19 cellular contexts compared by ENCODE assay signal in genomic region chr2:70957838-70958237, GRCh38. TPM values are rescaled to one million over a fixed set of nuclear protein-coding genes. Genes with fewer than 3 reads are reported as not detected.
DNase-seq lines count a peak whose midpoint lies in the region; ATAC-seq and TF ChIP-seq lines count a peak whose summit lies in the region.
"Had no signal": no experiment of that assay in that cellular context is flagged by ENCODE, and none has a peak within 500 bp of the region (broad histone marks: within the 10 kb centered on the region; RNA-seq: fewer than 3 reads in every experiment).

No MANE protein-coding gene starts in this region.

- 84% methylated on average over 6 of the region's 6 CpGs for WGBS in esophagus muscularis mucosa

- no peak for TF ChIP-seq EP300 in esophagus muscularis mucosa (IDR thresholded peaks at IDR 0.05)

- H3K27me3 Mint-ChIP-seq in activated CD8-positive, alpha-beta T cell treated with anti-CD3 and anti-CD28 coated beads, Interleukin-2, amount 10 ng/mL, durations not matched to agents 7 days and 5 days (ENCODE audit: low read depth): peaks cover 24% of the 10 kb centered on the region
- peaks cover 10 to 13% (median 11%) of the 10 kb centered on the region in 3 donors for H3K27me3 Mint-ChIP-seq in immature natural killer cell (ENCODE audit: low read depth in 3 of 3)

- H3K4me3 ChIP-seq in BLaER1 treated with 17β-estradiol and CSF1 and Interleukin-3, amounts not matched to agents 10 nM and 100 nM: no peak overlapping the region
- no peak overlapping the region for H3K4me3 ChIP-seq in esophagus muscularis mucosa
- H3K4me3 ChIP-seq: MG63, Peyer's patch had no signal

- POLR2A ChIA-PET in activated CD8-positive, alpha-beta T cell treated with anti-CD3 and anti-CD28 coated beads, Interleukin-2, amount 10 ng/mL, durations not matched to agents 7 days and 5 days (lab: Charles Lee): no interaction called here

- DNase-seq in AG20443 (ENCODE audit: low spot score): peak; percentile 1
- DNase-seq in esophagus muscularis mucosa (ENCODE audit: extremely low spot score): peak; percentile 66
- DNase-seq in mucosa of gallbladder (ENCODE audit: low spot score): peak; percentile 63
- no peak for DNase-seq in foreskin keratinocyte
- DNase-seq in activated CD8-positive, alpha-beta T cell treated with anti-CD3 and anti-CD28 coated beads, Interleukin-2, amount 10 ng/mL, durations not matched to agents 7 days and 5 days: no peak
- no peak for DNase-seq in immature natural killer cell
- no peak for DNase-seq in DMS53 (lab: John Stamatoyannopoulos, UW)
- DNase-seq: BE2C, GOT3, HFFc6, MG63, NCI-H1105, NCI-H187, NCI-H446, NCI-H774, Right ventricle myocardium superior had no signal

- no peak for TF ChIP-seq POLR2A in esophagus muscularis mucosa (IDR thresholded peaks at IDR 0.05; ENCODE audit: low read depth)

- peaks cover 24% of the 10 kb centered on the region for H3K4me1 Mint-ChIP-seq in activated CD8-positive, alpha-beta T cell treated with anti-CD3 and anti-CD28 coated beads, Interleukin-2, amount 10 ng/mL, durations not matched to agents 7 days and 5 days (ENCODE audit: low read depth)
- H3K4me1 Mint-ChIP-seq in immature natural killer cell: peaks cover 11 to 13% of the 10 kb centered on the region in 2 donors

- no peaks in the 10 kb centered on the region for H4K20me1 ChIP-seq in BLaER1 treated with 17β-estradiol and CSF1 and Interleukin-3, amounts not matched to agents 10 nM and 100 nM

- peak overlapping the region; percentile 40 to 73 (median 65) for H3K4me2 ChIP-seq in BLaER1 treated with 17β-estradiol and CSF1 and Interleukin-3, amounts not matched to agents 10 nM and 100 nM
- H3K4me2 ChIP-seq: KMS-11 had no signal

- no peaks in the 10 kb centered on the region for H3K27me3 ChIP-seq in BLaER1 treated with 17β-estradiol and CSF1 and Interleukin-3, amounts not matched to agents 10 nM and 100 nM
- peaks cover 0 to 67% (median 2%) of the 10 kb centered on the region in 4 donors for H3K27me3 ChIP-seq in esophagus muscularis mucosa
- peaks cover 45% of the 10 kb centered on the region for H3K27me3 ChIP-seq in foreskin keratinocyte
- H3K27me3 ChIP-seq: BE2C, Peyer's patch had no signal

- no peak overlapping the region for H3K27ac Mint-ChIP-seq in activated CD8-positive, alpha-beta T cell treated with anti-CD3 and anti-CD28 coated beads, Interleukin-2, amount 10 ng/mL, durations not matched to agents 7 days and 5 days
- H3K27ac Mint-ChIP-seq in immature natural killer cell: no peak overlapping the region
- H3K27ac Mint-ChIP-seq: HFFc6 had no signal

- ATAC-seq in foreskin keratinocyte: no peak
- ATAC-seq in activated CD8-positive, alpha-beta T cell treated with anti-CD3 and anti-CD28 coated beads, Interleukin-2, amount 10 ng/mL, durations not matched to agents 7 days and 5 days: no peak

- peaks cover 13 to 31% (median 21%) of the 10 kb centered on the region in 10 experiments for H3K4me1 ChIP-seq in BLaER1 treated with 17β-estradiol and CSF1 and Interleukin-3, amounts not matched to agents 10 nM and 100 nM
- no peaks in the 10 kb centered on the region for H3K4me1 ChIP-seq in esophagus muscularis mucosa
- H3K4me1 ChIP-seq in foreskin keratinocyte: no peaks in the 10 kb centered on the region
- H3K4me1 ChIP-seq: BE2C, Peyer's patch had no signal

- H3K27ac ChIP-seq in BLaER1 treated with 17β-estradiol and CSF1 and Interleukin-3, amounts not matched to agents 10 nM and 100 nM: peak overlapping the region in 6 of 11 experiments; percentile 26 to 60 (median 48); a peak in 5 of 22 replicates
- no peak overlapping the region for H3K27ac ChIP-seq in esophagus muscularis mucosa (replicated peaks in 1 of 4)
- H3K27ac ChIP-seq in foreskin keratinocyte: no peak overlapping the region
- H3K27ac ChIP-seq: KMS-11, Peyer's patch had no signal

- H3K9me3 Mint-ChIP-seq in activated CD8-positive, alpha-beta T cell treated with anti-CD3 and anti-CD28 coated beads, Interleukin-2, amount 10 ng/mL, durations not matched to agents 7 days and 5 days (ENCODE audit: insufficient read depth): no peaks in the 10 kb centered on the region
- H3K9me3 Mint-ChIP-seq in immature natural killer cell: no peaks in the 10 kb centered on the region
- H3K9me3 Mint-ChIP-seq: HFFc6 had no signal

- intact Hi-C loops in esophagus muscularis mucosa (cut with DNase I): no loop called here

- no peaks in the 10 kb centered on the region for H3K36me3 Mint-ChIP-seq in activated CD8-positive, alpha-beta T cell treated with anti-CD3 and anti-CD28 coated beads, Interleukin-2, amount 10 ng/mL, durations not matched to agents 7 days and 5 days (ENCODE audit: low read depth)
- peaks cover 0 to 3% (median 0%) of the 10 kb centered on the region in 3 donors for H3K36me3 Mint-ChIP-seq in immature natural killer cell

- H3K4me3 Mint-ChIP-seq in activated CD8-positive, alpha-beta T cell treated with anti-CD3 and anti-CD28 coated beads, Interleukin-2, amount 10 ng/mL, durations not matched to agents 7 days and 5 days: no peak overlapping the region
- no peak overlapping the region for H3K4me3 Mint-ChIP-seq in immature natural killer cell
- H3K4me3 Mint-ChIP-seq: HFFc6 had no signal

- H3K9me3 ChIP-seq in BLaER1 treated with 17β-estradiol and CSF1 and Interleukin-3, amounts not matched to agents 10 nM and 100 nM (replicated peaks in 1 of 11): no peaks in the 10 kb centered on the region
- H3K9me3 ChIP-seq in esophagus muscularis mucosa: no peaks in the 10 kb centered on the region
- H3K9me3 ChIP-seq: BE2C, MG63, Peyer's patch had no signal

- no peaks in the 10 kb centered on the region for H3K36me3 ChIP-seq in BLaER1 treated with 17β-estradiol and CSF1 and Interleukin-3, amounts not matched to agents 10 nM and 100 nM
- H3K36me3 ChIP-seq in esophagus muscularis mucosa: no peaks in the 10 kb centered on the region
- H3K36me3 ChIP-seq: BE2C, MG63, Peyer's patch had no signal

- TF ChIP-seq CTCF in esophagus muscularis mucosa (IDR thresholded peaks at IDR 0.05) (no peak), foreskin keratinocyte (conservative IDR thresholded peaks at IDR 0.05) (no peak)

- H3K9ac ChIP-seq in BLaER1 treated with 17β-estradiol and CSF1 and Interleukin-3, amounts not matched to agents 10 nM and 100 nM: no peak overlapping the region
- H3K9ac ChIP-seq: KMS-11 had no signal

- CTCF ChIA-PET in activated CD8-positive, alpha-beta T cell treated with anti-CD3 and anti-CD28 coated beads, Interleukin-2, amount 10 ng/mL, durations not matched to agents 7 days and 5 days (lab: Charles Lee): interaction anchor here (1.2 to 1.9 kb wide), 2 partner anchors 9 to 26 kb away, joined by 3 to 4 read pairs; no protein-coding TSS in a partner anchor

RNA-seq across cellular contexts. Expression of gene ANKRD53, which starts 20.6 kb away (rescaled TPM):
- 1 to 10 TPM in 1 of 4 donors, under 1 TPM in 3; under 0.01 to 3.2 (median 0.82) TPM for total RNA-seq in esophagus muscularis mucosa
- 2.9 TPM for total RNA-seq in mucosa of gallbladder
- 0.24 and 0.28 TPM in 2 replicates for total RNA-seq in foreskin keratinocyte
- 0.18 and 0.28 TPM in 2 replicates for polyA plus RNA-seq in foreskin keratinocyte
- not detected for total RNA-seq in activated CD8-positive, alpha-beta T cell treated with anti-CD3 and anti-CD28 coated beads, Interleukin-2, amount 10 ng/mL, durations not matched to agents 7 days and 5 days
- polyA plus RNA-seq in immature natural killer cell: under 1 TPM; 0.18 to 0.51 (median 0.30) TPM

RNA-seq across cellular contexts. Expression of gene ATP6V1B1, which starts 22.1 kb away (rescaled TPM):
- total RNA-seq in esophagus muscularis mucosa (1 to 10 TPM in 1 of 4 donors, under 1 TPM in 1, not detected in 2; 0.83 to 1.6 TPM), mucosa of gallbladder (1.6 TPM), foreskin keratinocyte (not detected in 2 replicates)
- polyA plus RNA-seq in foreskin keratinocyte (0.08 TPM in 1 of 2 replicates, not detected in the other), immature natural killer cell (not detected)
- total RNA-seq in activated CD8-positive, alpha-beta T cell treated with anti-CD3 and anti-CD28 coated beads, Interleukin-2, amount 10 ng/mL, durations not matched to agents 7 days and 5 days: not detected

RNA-seq across cellular contexts. Expression of gene TEX261, which starts 36.8 kb away (rescaled TPM):
- total RNA-seq in esophagus muscularis mucosa: 10 to 100 TPM; 21.6 to 37.7 (median 33.3) TPM
- 62.8 TPM for total RNA-seq in mucosa of gallbladder
- 40.0 and 41.7 TPM in 2 replicates for total RNA-seq in foreskin keratinocyte
- 32.6 and 35.5 TPM in 2 replicates for polyA plus RNA-seq in foreskin keratinocyte
- total RNA-seq in activated CD8-positive, alpha-beta T cell treated with anti-CD3 and anti-CD28 coated beads, Interleukin-2, amount 10 ng/mL, durations not matched to agents 7 days and 5 days: 10 to 100 TPM; 55.9 to 59.4 TPM
- polyA plus RNA-seq in immature natural killer cell: 10 to 100 TPM; 25.8 to 44.7 (median 41.9) TPM

RNA-seq across cellular contexts. Expression of gene VAX2, which starts 57.5 kb away (rescaled TPM):
- 1 to 10 TPM in 3 of 4 donors, under 1 TPM in 1; 0.33 to 2.5 (median 1.5) TPM for total RNA-seq in esophagus muscularis mucosa
- not detected for total RNA-seq in mucosa of gallbladder
- total RNA-seq in foreskin keratinocyte: 0.17 and 0.21 TPM in 2 replicates
- polyA plus RNA-seq in foreskin keratinocyte: 0.36 and 0.44 TPM in 2 replicates
- total RNA-seq in activated CD8-positive, alpha-beta T cell treated with anti-CD3 and anti-CD28 coated beads, Interleukin-2, amount 10 ng/mL, durations not matched to agents 7 days and 5 days: not detected
- not detected for polyA plus RNA-seq in immature natural killer cell
- total RNA-seq: Peyer's patch had no signal

Comparison
In these comparisons a context has a peak if more than half of its experiments do, and no peak if none do; other contexts are left out.
1. DNase-seq: peak in AG20443 (single experiment), esophagus muscularis mucosa (single experiment) and mucosa of gallbladder (single experiment); none in foreskin keratinocyte (0 of 2), activated CD8-positive, alpha-beta T cell treated with anti-CD3 and anti-CD28 coated beads, Interleukin-2, amount 10 ng/mL, durations not matched to agents 7 days and 5 days (single experiment), immature natural killer cell (0 of 3) and DMS53 (single experiment).
2. H3K27ac ChIP-seq: peak in BLaER1 treated with 17β-estradiol and CSF1 and Interleukin-3, amounts not matched to agents 10 nM and 100 nM (6 of 11); none in esophagus muscularis mucosa (0 of 4) and foreskin keratinocyte (single experiment).